25 cellular contexts compared by ENCODE assay signal in the genomic region with DNA sequence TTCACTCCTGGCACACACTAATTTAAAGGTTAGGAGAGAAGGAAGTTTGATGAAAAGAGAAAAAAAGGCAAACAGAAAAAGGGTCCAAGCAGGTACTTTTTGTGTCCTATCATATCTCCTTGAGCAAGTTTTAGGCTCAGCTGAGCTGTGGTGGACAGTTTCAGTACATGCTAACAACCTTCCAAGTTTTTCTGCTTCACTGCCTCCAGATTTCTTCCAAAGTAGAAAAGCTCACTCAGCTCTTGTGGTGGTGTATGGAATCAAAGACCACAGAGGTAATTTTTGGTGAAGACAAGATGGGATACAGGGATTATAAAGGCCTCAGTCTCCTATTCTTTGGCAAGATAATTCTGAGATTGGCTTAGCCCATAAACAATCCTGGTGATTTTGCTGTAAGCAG.
"Had no signal": no experiment of that assay in that cellular context is flagged by ENCODE, and none has a peak within 500 bp of the region (broad histone marks: within the 10 kb centered on the region; RNA-seq: fewer than 3 reads in every experiment).

No MANE protein-coding gene starts in this region.

- H3K4me1 ChIP-seq: body of pancreas had no signal

- H3K36me3 ChIP-seq: WERI-Rb-1 had no signal

- H3K4me3 Mint-ChIP-seq: activated CD4-positive, alpha-beta memory T cell treated with anti-CD3 and anti-CD28 coated beads, Interleukin-2, amount 10 ng/mL, durations not matched to agents 7 days and 5 days; activated CD4-positive, alpha-beta T cell treated with anti-CD3 and anti-CD28 coated beads for 36 hours; activated naive CD4-positive, alpha-beta T cell treated with anti-CD3 and anti-CD28 coated beads for 36 hours; activated naive CD8-positive, alpha-beta T cell; activated T-helper 17 cell treated with anti-CD3 and anti-CD28 coated beads, Interleukin-2, amount 50 U/mL, for 72 hours had no signal

- H3K4me3 ChIP-seq: body of pancreas had no signal

- H3K9me3 ChIP-seq: body of pancreas, SK-N-SH had no signal

- H3K27me3 Mint-ChIP-seq: activated CD4-positive, alpha-beta memory T cell treated with anti-CD3 and anti-CD28 coated beads, Interleukin-2, amount 10 ng/mL, durations not matched to agents 7 days and 5 days; activated CD4-positive, alpha-beta T cell treated with anti-CD3 and anti-CD28 coated beads for 36 hours; activated naive CD8-positive, alpha-beta T cell; activated T-helper 17 cell treated with anti-CD3 and anti-CD28 coated beads, Interleukin-2, amount 50 U/mL, for 72 hours had no signal

- H3K9me2 ChIP-seq: SK-N-SH had no signal

- H3K27ac ChIP-seq: body of pancreas, WERI-Rb-1 had no signal

- H3K9ac ChIP-seq: SK-N-SH had no signal

- H3K27ac Mint-ChIP-seq: activated CD4-positive, alpha-beta memory T cell treated with anti-CD3 and anti-CD28 coated beads, Interleukin-2, amount 10 ng/mL, durations not matched to agents 7 days and 5 days; activated CD4-positive, alpha-beta T cell treated with anti-CD3 and anti-CD28 coated beads for 36 hours; activated naive CD4-positive, alpha-beta T cell treated with anti-CD3 and anti-CD28 coated beads for 36 hours; activated naive CD8-positive, alpha-beta T cell; activated T-helper 17 cell treated with anti-CD3 and anti-CD28 coated beads, Interleukin-2, amount 50 U/mL, for 72 hours had no signal

- ATAC-seq: activated CD4-positive, alpha-beta T cell treated with anti-CD3 and anti-CD28 coated beads for 36 hours; activated T-helper 17 cell treated with anti-CD3 and anti-CD28 coated beads, Interleukin-2, amount 50 U/mL, for 72 hours; body of pancreas; Right ventricle myocardium inferior had no signal

- H3K4me1 Mint-ChIP-seq: activated CD4-positive, alpha-beta memory T cell treated with anti-CD3 and anti-CD28 coated beads, Interleukin-2, amount 10 ng/mL, durations not matched to agents 7 days and 5 days; activated CD4-positive, alpha-beta T cell treated with anti-CD3 and anti-CD28 coated beads for 36 hours; activated T-helper 17 cell treated with anti-CD3 and anti-CD28 coated beads, Interleukin-2, amount 50 U/mL, for 72 hours had no signal

- H3K36me3 Mint-ChIP-seq: activated naive CD8-positive, alpha-beta T cell had no signal

- DNase-seq: activated CD4-positive, alpha-beta memory T cell treated with anti-CD3 and anti-CD28 coated beads, Interleukin-2, amount 10 ng/mL, durations not matched to agents 7 days and 5 days; activated CD4-positive, alpha-beta T cell treated with anti-CD3 and anti-CD28 coated beads for 36 hours; activated CD4-positive, alpha-beta T cell treated with anti-CD3 and anti-CD28 coated beads, Interleukin-2, amount 50 U/mL, for 1 hour; activated gamma-delta T cell; activated naive CD4-positive, alpha-beta T cell treated with anti-CD3 and anti-CD28 coated beads for 36 hours; activated T-cell treated with anti-CD3 and anti-CD28 coated beads for 4 hours; activated T-cell treated with anti-CD3 and anti-CD28 coated beads, Interleukin-2, amount 50 U/mL, for 48 hours; amygdala; body of pancreas; central memory CD4-positive, alpha-beta T cell; KG1; NCI-H1048; NCI-H146; NCI-H1930; NCI-H2171; NCI-H2227 treated with DMSO at 0.1 percent for 48 hours; NCI-H526; NCI-H82; RPMI8226; SK-N-SH; T-helper 1 cell; WERI-Rb-1 had no signal

- H3K27me3 ChIP-seq: body of pancreas had no signal

- H3K4me2 ChIP-seq: SK-N-SH had no signal
